ENCODE assay signal across 8 cellular contexts in genomic region chr19:4182082-4182926, GRCh38. TPM values are rescaled to one million over a fixed set of nuclear protein-coding genes. Genes with fewer than 3 reads are reported as not detected.
DNase-seq lines count a peak whose midpoint lies in the region; ATAC-seq and TF ChIP-seq lines count a peak whose summit lies in the region.

ANKRD24 (plus strand) TSS chr19:4182689; CDS start chr19:4186426, 3,737 bp downstream.
SIRT6 (minus strand) TSS chr19:4182563; CDS start chr19:4182539, 24 bp downstream.

- peak within 1 kb of the TSS; percentile 73 for H3K9ac ChIP-seq in SU-DHL-6 (ENCODE audit: low read length)

- peak within 1 kb of the TSS; percentile 75 for H2AFZ ChIP-seq in SU-DHL-6 (ENCODE audit: low read depth, low read length, severe bottlenecking)

- TF ChIP-seq POLR2A in ovary (IDR thresholded peaks at IDR 0.05): no peak

- H3K4me1 ChIP-seq in ovary (ENCODE audit: insufficient read depth) (peaks cover 9% of the 10 kb centered on the region), thymus (ENCODE audit: control insufficient read depth, insufficient read depth, low read length) (peaks cover 6% of the 10 kb centered on the region)

- 0 out of 2 replicates have a peak, but pooled peaks cover 6% of the 10 kb centered on the region for H3K79me2 ChIP-seq in SU-DHL-6 (ENCODE audit: insufficient read depth, low read length)

- H3K4me3 ChIP-seq in SU-DHL-6 (ENCODE audit: insufficient read depth, low read length, poor library complexity, severe bottlenecking) (peak within 1 kb of the TSS; percentile 72), ovary (peak within 1 kb of the TSS; percentile 54), thymus (ENCODE audit: low read length) (peak within 1 kb of the TSS; percentile 75)

- TF ChIP-seq CTCF in SU-DHL-6 (IDR thresholded peaks at IDR 0.05; ENCODE audit: insufficient read depth, low read length, poor library complexity, severe bottlenecking): no peak
- TF ChIP-seq CTCF in ovary (IDR thresholded peaks at IDR 0.05): no peak

- H3F3A ChIP-seq in SU-DHL-6 (ENCODE audit: insufficient read depth): peaks cover 4% of the 10 kb centered on the region; the same call in 1 of the 2 replicates

- H3K27me3 ChIP-seq in SU-DHL-6 (ENCODE audit: low read length) (no peaks in the 10 kb centered on the region), ovary (no peaks in the 10 kb centered on the region), thymus (ENCODE audit: control insufficient read depth, insufficient read depth) (no peaks in the 10 kb centered on the region)

- 0 to 1% (median 1%) methylated on average over 58 to 62 of the region's 62 CpGs for WGBS in ovary, 3 donors
- under 1% methylated on average over 62 of the region's 62 CpGs for WGBS in thymus

- H3K36me3 ChIP-seq in SU-DHL-6 (ENCODE audit: low read length) (no peaks in the 10 kb centered on the region), ovary (no peaks in the 10 kb centered on the region), thymus (ENCODE audit: control insufficient read depth, insufficient read depth) (peaks cover 21% of the 10 kb centered on the region)

- DNase-seq in GF-D8 (lab: John Stamatoyannopoulos, UW) (peak; percentile 81), NCI-H1105 (lab: John Stamatoyannopoulos, UW) (peak; percentile 94), Right ventricle myocardium inferior (ENCODE audit: missing footprints) (peak; percentile 98), ovary (peak; percentile 94 to 96 (median 94))
- DNase-seq in activated naive CD8-positive, alpha-beta T cell treated with anti-CD3 and anti-CD28 coated beads, Interleukin-2, amount 50 U/mL, for 16 hours (ENCODE audit: low read depth, low spot score): peak; percentile 92

- H3K4me2 ChIP-seq in SU-DHL-6 (ENCODE audit: low read depth, low read length, poor library complexity, severe bottlenecking): peak within 1 kb of the TSS; percentile 100

- intact Hi-C loops in Right ventricle myocardium inferior (cut with DNase I): loop anchor here (5.0 kb wide), 2 partner anchors 60 to 195 kb away; partner anchors contain the start of genes EEF2 and MAP2K2
- intact Hi-C loops in ovary (cut with DNase I): no loop called here

- no peaks in the 10 kb centered on the region for H3K9me2 ChIP-seq in SU-DHL-6 (replicated peaks; ENCODE audit: insufficient read depth, low read length)

- no peaks in the 10 kb centered on the region for H4K20me1 ChIP-seq in SU-DHL-6 (ENCODE audit: low read depth, low read length)

- ATAC-seq in HG02571 (IDR thresholded peaks at IDR 0.05; ENCODE audit: unreplicated experiment) (peak; percentile 72), Right ventricle myocardium inferior (peak; percentile 96)

- H3K9me3 ChIP-seq in SU-DHL-6 (ENCODE audit: insufficient read depth, low read length) (no peaks in the 10 kb centered on the region), ovary (no peaks in the 10 kb centered on the region), thymus (ENCODE audit: control insufficient read depth) (no peaks in the 10 kb centered on the region)

- no peak for TF ChIP-seq EP300 in ovary (IDR thresholded peaks at IDR 0.05)

- H3K27ac ChIP-seq in SU-DHL-6 (ENCODE audit: low read depth, low read length) (peak within 1 kb of the TSS; percentile 53), ovary (peak within 1 kb of the TSS in 1 of 2 donors; percentile 50), thymus (ENCODE audit: low read depth) (peak within 1 kb of the TSS; percentile 87)

RNA-seq across cellular contexts. Expression of gene ANKRD24, which starts in this region (rescaled TPM):
- 0.19 TPM for total RNA-seq in Right ventricle myocardium inferior
- total RNA-seq in ovary: 1 to 10 TPM in 6 of 7 donors, under 1 TPM in 1; 0.81 to 1.3 (median 1.2) TPM
- polyA plus RNA-seq in ovary: 1 to 10 TPM in 1 of 2 donors, under 1 TPM in 1; 0.45 to 1.3 TPM
- 4.8 TPM for polyA plus RNA-seq in thymus

RNA-seq across cellular contexts. Expression of gene SIRT6, which starts in this region (rescaled TPM):
- total RNA-seq in Right ventricle myocardium inferior: 10.4 TPM
- total RNA-seq in ovary: 10 to 100 TPM; 11.1 to 19.9 (median 16.5) TPM
- 10 to 100 TPM in 1 of 2 donors, under 1 TPM in 1; 0.32 to 16.9 TPM for polyA plus RNA-seq in ovary
- 30.0 TPM for polyA plus RNA-seq in thymus
